In the genomic region with DNA sequence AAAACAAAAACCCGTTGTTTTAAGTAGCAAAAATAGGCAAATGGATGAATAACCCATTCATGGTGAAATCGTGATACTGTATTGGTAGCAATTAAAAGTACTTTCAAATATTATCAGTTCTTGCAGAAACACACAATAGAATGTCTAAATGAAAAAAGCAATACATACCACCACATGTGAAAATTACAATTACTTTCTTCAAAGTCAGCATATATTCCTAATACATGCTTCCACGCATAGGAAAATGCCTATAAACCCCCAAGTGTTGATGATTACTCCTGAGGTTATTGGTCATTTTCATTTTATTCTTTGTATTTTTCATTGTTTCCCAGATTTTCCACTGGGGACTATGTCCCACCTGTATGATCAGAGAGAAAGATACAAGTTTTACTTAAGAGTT, we compare ENCODE assay signal across 1 cellular context.
TF ChIP-seq lines count a peak whose summit lies in the region.

No MANE protein-coding gene starts in this region.

TF ChIP-seq in A549, 52 proteins besides CTCF, POLR2A, EP300 and RAD21:
- TF ChIP-seq, protein P1, sequence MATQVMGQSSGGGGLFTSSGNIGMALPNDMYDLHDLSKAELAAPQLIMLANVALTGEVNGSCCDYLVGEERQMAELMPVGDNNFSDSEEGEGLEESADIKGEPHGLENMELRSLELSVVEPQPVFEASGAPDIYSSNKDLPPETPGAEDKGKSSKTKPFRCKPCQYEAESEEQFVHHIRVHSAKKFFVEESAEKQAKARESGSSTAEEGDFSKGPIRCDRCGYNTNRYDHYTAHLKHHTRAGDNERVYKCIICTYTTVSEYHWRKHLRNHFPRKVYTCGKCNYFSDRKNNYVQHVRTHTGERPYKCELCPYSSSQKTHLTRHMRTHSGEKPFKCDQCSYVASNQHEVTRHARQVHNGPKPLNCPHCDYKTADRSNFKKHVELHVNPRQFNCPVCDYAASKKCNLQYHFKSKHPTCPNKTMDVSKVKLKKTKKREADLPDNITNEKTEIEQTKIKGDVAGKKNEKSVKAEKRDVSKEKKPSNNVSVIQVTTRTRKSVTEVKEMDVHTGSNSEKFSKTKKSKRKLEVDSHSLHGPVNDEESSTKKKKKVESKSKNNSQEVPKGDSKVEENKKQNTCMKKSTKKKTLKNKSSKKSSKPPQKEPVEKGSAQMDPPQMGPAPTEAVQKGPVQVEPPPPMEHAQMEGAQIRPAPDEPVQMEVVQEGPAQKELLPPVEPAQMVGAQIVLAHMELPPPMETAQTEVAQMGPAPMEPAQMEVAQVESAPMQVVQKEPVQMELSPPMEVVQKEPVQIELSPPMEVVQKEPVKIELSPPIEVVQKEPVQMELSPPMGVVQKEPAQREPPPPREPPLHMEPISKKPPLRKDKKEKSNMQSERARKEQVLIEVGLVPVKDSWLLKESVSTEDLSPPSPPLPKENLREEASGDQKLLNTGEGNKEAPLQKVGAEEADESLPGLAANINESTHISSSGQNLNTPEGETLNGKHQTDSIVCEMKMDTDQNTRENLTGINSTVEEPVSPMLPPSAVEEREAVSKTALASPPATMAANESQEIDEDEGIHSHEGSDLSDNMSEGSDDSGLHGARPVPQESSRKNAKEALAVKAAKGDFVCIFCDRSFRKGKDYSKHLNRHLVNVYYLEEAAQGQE (IDR thresholded peaks at IDR 0.05): no peak
- TF ChIP-seq, protein P2, sequence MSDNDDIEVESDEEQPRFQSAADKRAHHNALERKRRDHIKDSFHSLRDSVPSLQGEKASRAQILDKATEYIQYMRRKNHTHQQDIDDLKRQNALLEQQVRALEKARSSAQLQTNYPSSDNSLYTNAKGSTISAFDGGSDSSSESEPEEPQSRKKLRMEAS (IDR thresholded peaks at IDR 0.05): no peak
- peak; percentile 42 for TF ChIP-seq MAFK (IDR thresholded peaks at IDR 0.05; ENCODE audit: partially characterized antibody)
